1 cellular context compared by ENCODE assay signal in the genomic region with DNA sequence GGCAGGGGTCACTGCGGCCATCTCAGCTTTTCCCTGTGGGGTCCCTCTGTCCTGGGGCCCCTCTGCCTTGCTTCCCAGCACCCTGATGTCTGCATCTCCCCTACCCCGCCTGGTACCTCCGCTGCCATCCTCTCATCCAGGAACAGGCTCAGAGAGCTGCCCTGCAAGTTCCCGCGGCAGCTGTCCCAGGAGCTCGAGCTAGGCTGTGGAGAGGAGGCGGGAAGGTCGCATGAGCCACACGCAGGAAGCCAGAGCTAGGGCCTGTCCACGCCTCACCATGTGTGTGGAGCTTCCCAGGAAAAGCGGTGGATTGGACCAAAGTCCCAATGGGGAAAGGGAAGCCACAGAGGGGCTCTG.
TF ChIP-seq lines count a peak whose summit lies in the region.

No MANE protein-coding gene starts in this region.

TF ChIP-seq in K562, 482 proteins besides CTCF, POLR2A, EP300 and RAD21:
- TF ChIP-seq POLR2G (IDR thresholded peaks at IDR 0.05; ENCODE audit: low read depth, low read length) (peak; percentile 62), ZNF57 (CRISPR knock-in tag; IDR thresholded peaks at IDR 0.05) (no peak)
TF ChIP-seq in K562: peak in this region for 1.
